In the genomic region with DNA sequence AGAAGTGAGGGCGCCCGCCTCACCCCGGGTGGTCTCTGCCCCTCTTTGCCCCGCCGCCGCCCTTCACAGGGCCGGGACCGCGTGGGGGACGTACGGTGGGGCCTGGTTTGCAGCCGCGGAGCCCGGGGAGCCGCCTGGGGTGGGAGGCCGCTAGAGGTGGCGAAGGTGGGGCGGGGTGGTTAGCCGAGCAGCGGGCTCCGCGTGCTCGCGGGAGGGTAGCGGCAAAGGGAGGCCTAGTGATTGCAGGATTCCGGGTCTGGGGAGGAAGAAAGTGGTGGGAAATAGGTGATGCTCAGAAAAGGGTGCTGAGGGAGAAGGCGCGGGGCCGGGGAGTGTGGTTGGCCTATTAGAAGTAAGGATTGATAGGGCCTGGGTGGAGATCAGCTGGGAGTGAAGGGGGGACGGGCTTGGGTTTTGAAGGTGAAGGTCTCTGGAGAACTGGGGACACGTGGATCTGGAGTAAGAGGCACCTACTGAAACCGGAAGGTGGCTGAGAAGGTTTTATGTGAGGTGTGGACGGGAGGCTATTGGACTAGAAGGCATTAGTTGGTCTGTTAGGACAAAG, we compare ENCODE assay signal across 8 cellular contexts. TPM values are rescaled to one million over a fixed set of nuclear protein-coding genes. Genes with fewer than 3 reads are reported as not detected.
DNase-seq lines count a peak whose midpoint lies in the region; ATAC-seq and TF ChIP-seq lines count a peak whose summit lies in the region.

No MANE protein-coding gene starts in this region.

- H3K27ac ChIP-seq in neuronal stem cell (replicated peaks; ENCODE audit: low read length), result peak overlapping the region; percentile 80
- peak overlapping the region; percentile 85 to 93 for H3K27ac ChIP-seq in testis

- TF ChIP-seq POLR2A in testis (IDR thresholded peaks at IDR 0.05), result no peak

- H2AFZ ChIP-seq in neuronal stem cell (ENCODE audit: low read length), result peak overlapping the region; percentile 95

- peak overlapping the region; percentile 75 for H3K4me2 ChIP-seq in neuronal stem cell (ENCODE audit: insufficient read depth, low read length, poor library complexity, severe bottlenecking)

- H2BK5ac ChIP-seq in neuronal stem cell (ENCODE audit: low read length), result no peak overlapping the region

- peaks cover 6% of the 10 kb centered on the region for H3K79me1 ChIP-seq in neuronal stem cell (ENCODE audit: low read depth, low read length)

- H3K14ac ChIP-seq in neuronal stem cell (ENCODE audit: low read length), result no peak overlapping the region

- H3K36me3 ChIP-seq in neuronal stem cell (replicated peaks in 1 of 2; ENCODE audit: control insufficient read depth in 2 of 2, insufficient read depth in 2 of 2, low read length in 2 of 2) (peaks cover 0 to 24% of the 10 kb centered on the region in 2 donors), testis (ENCODE audit: low read depth, missing control alignments) (no peaks in the 10 kb centered on the region)

- peak overlapping the region; percentile 94 for H3K9ac ChIP-seq in neuronal stem cell (ENCODE audit: low read depth, low read length, poor library complexity)

- TF ChIP-seq CTCF in testis (IDR thresholded peaks at IDR 0.05), result no peak

- H3K9me3 ChIP-seq in neuronal stem cell (replicated peaks in 1 of 2; ENCODE audit: control insufficient read depth in 2 of 2, insufficient read depth in 1 of 2, low read depth in 1 of 2, low read length in 2 of 2), result no peaks in the 10 kb centered on the region
- no peaks in the 10 kb centered on the region for H3K9me3 ChIP-seq in testis

- no peak overlapping the region for H2BK15ac ChIP-seq in neuronal stem cell (ENCODE audit: low read length)

- H3K4ac ChIP-seq in neuronal stem cell (ENCODE audit: low read length), result no peak overlapping the region

- WGBS in neuronal stem cell (ENCODE audit: extremely low coverage in 2 of 2, insufficient read length in 2 of 2, insufficient replicate concordance in 1 of 2), 2 donors, result no CpG with 5 or more reads among the region's 33 CpGs
- 0 to 1% methylated on average over 19 to 26 of the region's 33 CpGs for WGBS in testis, 2 donors

- DNase-seq in NCI-H524 (lab: John Stamatoyannopoulos, UW) (peak; percentile 16 to 30), NCI-H524 treated with DMSO at 0.1 percent for 48 hours (lab: John Stamatoyannopoulos, UW) (no peak), NCI-H526 treated with DMSO at 0.1 percent for 48 hours (lab: John Stamatoyannopoulos, UW) (peak; percentile 28), activated T-cell treated with anti-CD3 and anti-CD28 coated beads for 1 hour (ENCODE audit: low read depth) (peak; percentile 35), neuronal stem cell (ENCODE audit: low spot score) (peak; percentile 17), testis (peak; percentile 62)

- intact Hi-C loops in testis (cut with DNase I; ENCODE audit: low total_unique reads), result no loop called here

- no peak overlapping the region for H3K23ac ChIP-seq in neuronal stem cell (ENCODE audit: low read depth, low read length, poor library complexity)

- H2AK5ac ChIP-seq in neuronal stem cell (ENCODE audit: low read depth, low read length), result peak overlapping the region; percentile 42

- ATAC-seq in HG02970 (IDR thresholded peaks at IDR 0.05; ENCODE audit: low FRiP score, unreplicated experiment) (peak; percentile 4), esophagus mucosa (peak; percentile 21)

- H2BK120ac ChIP-seq in neuronal stem cell (ENCODE audit: low read depth, low read length), result no peak overlapping the region

- H3K4me3 ChIP-seq in neuronal stem cell (ENCODE audit: low read length in 2 of 2) (peak overlapping the region; percentile 55 to 87), testis (peak overlapping the region; percentile 91 to 98)

- H3K18ac ChIP-seq in neuronal stem cell (ENCODE audit: low read length), result peak overlapping the region; percentile 78

- no peak overlapping the region for H4K91ac ChIP-seq in neuronal stem cell (ENCODE audit: low read depth, low read length, poor library complexity)

- peaks cover 5 to 10% of the 10 kb centered on the region in 2 donors for H3K4me1 ChIP-seq in neuronal stem cell (ENCODE audit: control insufficient read depth in 2 of 2, insufficient read depth in 1 of 2, low read depth in 1 of 2, low read length in 2 of 2)
- H3K4me1 ChIP-seq in testis, result peaks cover 13% of the 10 kb centered on the region

- no peak overlapping the region for H2BK12ac ChIP-seq in neuronal stem cell (ENCODE audit: low read length)

- H3K27me3 ChIP-seq in neuronal stem cell (ENCODE audit: control insufficient read depth in 3 of 3, insufficient read depth in 3 of 3, low read depth in 1 of 3, low read length in 3 of 3), result no peaks in the 10 kb centered on the region
- H3K27me3 ChIP-seq in testis, result no peaks in the 10 kb centered on the region

- no peak overlapping the region for H4K8ac ChIP-seq in neuronal stem cell (ENCODE audit: low read depth, low read length)

RNA-seq across cellular contexts. Expression of a gene that starts 0.6 kb away (rescaled TPM):
- total RNA-seq in esophagus mucosa (113 TPM), testis (10 to 100 TPM; 52.9 to 65.6 TPM)
- 35.2 TPM for polyA plus RNA-seq in neuronal stem cell (2013, experiment 1 of 2)
- 34.2 TPM for polyA plus RNA-seq in neuronal stem cell (2013, experiment 2 of 2)
- polyA plus RNA-seq in testis (ENCODE audit: insufficient read depth, low read depth, low replicate concordance), result 33.8 TPM
